In genomic region chr12:82625523-82625922, GRCh38 we compare ENCODE assay signal across 20 cellular contexts.
DNase-seq lines count a peak whose midpoint lies in the region; ATAC-seq and TF ChIP-seq lines count a peak whose summit lies in the region.
"Had no signal": no experiment of that assay in that cellular context is flagged by ENCODE, and none has a peak within 500 bp of the region (broad histone marks: within the 10 kb centered on the region; RNA-seq: fewer than 3 reads in every experiment).

No MANE protein-coding gene starts in this region.

- no peak overlapping the region for H3K27ac Mint-ChIP-seq in Caco-2 (ENCODE audit: unreplicated experiment)
- H3K27ac Mint-ChIP-seq: activated naive CD8-positive, alpha-beta T cell treated with anti-CD3 and anti-CD28 coated beads for 36 hours; activated T-helper 1 cell treated with anti-CD3 and anti-CD28 coated beads, Interleukin-12 subunit alpha, Interleukin-12 subunit beta, Interleukin-2, Interleukin-4 antibody, amounts not matched to agents 30 ng/mL and 10 ng/mL and 1 ng/mL, durations not matched to agents 14 hours and 24 hours and 36 hours; progenitor cell of endocrine pancreas; T-helper 2 cell treated with Interferon-gamma antibody and Interleukin-4, amounts not matched to agents 5 μg/mL and 100 μg/mL, for 36 hours had no signal

- no peaks in the 10 kb centered on the region for H3K4me1 Mint-ChIP-seq in Caco-2 (ENCODE audit: low read depth, unreplicated experiment)
- H3K4me1 Mint-ChIP-seq: activated naive CD8-positive, alpha-beta T cell treated with anti-CD3 and anti-CD28 coated beads for 36 hours had no signal

- peaks cover 5% of the 10 kb centered on the region for H3K27me3 Mint-ChIP-seq in Caco-2 (ENCODE audit: insufficient read depth, unreplicated experiment)
- H3K27me3 Mint-ChIP-seq: activated naive CD8-positive, alpha-beta T cell treated with anti-CD3 and anti-CD28 coated beads for 36 hours had no signal

- intact Hi-C loops in dorsolateral prefrontal cortex (cut with DNase I): loop anchor here (2.0 to 10.0 kb wide), 3 partner anchors 98 to 267 kb away; partner anchors contain the start of genes CCDC59 (in 1 of the 2) and METTL25 (in 1 of the 2)
- intact Hi-C loops in Caco-2 (cut with micrococcal nuclease; ENCODE audit: unreplicated experiment): loop anchor here (5.0 kb wide), 1 partner anchor 983 kb away; no protein-coding TSS in a partner anchor

- no peaks in the 10 kb centered on the region for H3K4me1 ChIP-seq in Caco-2
- H3K4me1 ChIP-seq: breast epithelium, gastrocnemius medialis, left ventricle myocardium inferior, SJSA1, suprapubic skin had no signal

- POLR2A ChIA-PET in Caco-2 (lab: Charles Lee): no interaction called here

- H3K27ac ChIP-seq in dorsolateral prefrontal cortex: peak overlapping the region in 58 of 59 donors; percentile 63 to 98 (median 90)
- H3K27ac ChIP-seq: breast epithelium, gastrocnemius medialis, left ventricle myocardium inferior, SJSA1, suprapubic skin had no signal

- BruUV-seq in Caco-2 (replicated peaks; lab: Mats Ljungman, UMichigan): no TSS peak

- H3K27me3 ChIP-seq in dorsolateral prefrontal cortex (no peaks in the 10 kb centered on the region), Caco-2 (replicated peaks; ENCODE audit: control insufficient read depth, insufficient read depth, low read length) (no peaks in the 10 kb centered on the region)
- H3K27me3 ChIP-seq: breast epithelium, gastrocnemius medialis, SJSA1, suprapubic skin had no signal

- H3K4me3 Mint-ChIP-seq in Caco-2 (ENCODE audit: unreplicated experiment): no peak overlapping the region
- H3K4me3 Mint-ChIP-seq: activated naive CD8-positive, alpha-beta T cell treated with anti-CD3 and anti-CD28 coated beads for 36 hours; activated T-helper 1 cell treated with anti-CD3 and anti-CD28 coated beads, Interleukin-12 subunit alpha, Interleukin-12 subunit beta, Interleukin-2, Interleukin-4 antibody, amounts not matched to agents 30 ng/mL and 10 ng/mL and 1 ng/mL, durations not matched to agents 14 hours and 24 hours and 36 hours; T-helper 2 cell treated with Interferon-gamma antibody and Interleukin-4, amounts not matched to agents 5 μg/mL and 100 μg/mL, for 36 hours had no signal

- H3K36me3 Mint-ChIP-seq in Caco-2 (ENCODE audit: insufficient read depth, unreplicated experiment): peaks cover 6% of the 10 kb centered on the region
- H3K36me3 Mint-ChIP-seq: activated naive CD8-positive, alpha-beta T cell treated with anti-CD3 and anti-CD28 coated beads for 36 hours had no signal

- TF ChIP-seq CTCF in dorsolateral prefrontal cortex (IDR thresholded peaks at IDR 0.05 in 54 of 56, conservative IDR thresholded peaks at IDR 0.05 in 2 of 56; ENCODE audit: low read depth in 1 of 56, partially characterized antibody in 56 of 56) (peak in 15 of 56 donors; percentile 2 to 45 (median 19)), Caco-2 (IDR thresholded peaks at IDR 0.05; ENCODE audit: insufficient read depth in 1 of 2, low read depth in 1 of 2, low read length in 1 of 2, severe bottlenecking in 1 of 2, unreplicated experiment in 1 of 2) (no peak)

- no peaks in the 10 kb centered on the region for H3K9me3 Mint-ChIP-seq in Caco-2 (ENCODE audit: unreplicated experiment)
- H3K9me3 Mint-ChIP-seq: activated naive CD8-positive, alpha-beta T cell treated with anti-CD3 and anti-CD28 coated beads for 36 hours; activated T-helper 1 cell treated with anti-CD3 and anti-CD28 coated beads, Interleukin-12 subunit alpha, Interleukin-12 subunit beta, Interleukin-2, Interleukin-4 antibody, amounts not matched to agents 30 ng/mL and 10 ng/mL and 1 ng/mL, durations not matched to agents 14 hours and 24 hours and 36 hours; T-helper 2 cell treated with Interferon-gamma antibody and Interleukin-4, amounts not matched to agents 5 μg/mL and 100 μg/mL, for 36 hours had no signal

- CTCF ChIA-PET in Caco-2 (lab: Charles Lee): no interaction called here

- H3K36me3 ChIP-seq in Caco-2 (ENCODE audit: control insufficient read depth, insufficient read depth, low read length): no peaks in the 10 kb centered on the region
- H3K36me3 ChIP-seq: breast epithelium, gastrocnemius medialis, left ventricle myocardium inferior, SJSA1, suprapubic skin had no signal

- no peaks in the 10 kb centered on the region for H3K9me3 ChIP-seq in Caco-2
- H3K9me3 ChIP-seq: breast epithelium, gastrocnemius medialis, SJSA1, suprapubic skin had no signal

- DNase-seq in ELF-1 (ENCODE audit: low read depth, low spot score) (peak; percentile 23), NCI-H345 (lab: John Stamatoyannopoulos, UW) (peak; percentile 59), dorsolateral prefrontal cortex (peak in 9 of 10 donors; percentile 26 to 87 (median 67)), middle frontal gyrus (ENCODE audit: extremely low spot score, low spot score) (peak; percentile 66), Caco-2 (no peak), HUDEP-2 (lab: John Stamatoyannopoulos, UW; ENCODE audit: unreplicated experiment in 76 of 76) (no peak)
- DNase-seq: activated naive CD8-positive, alpha-beta T cell treated with anti-CD3 and anti-CD28 coated beads for 36 hours; dermis blood vessel endothelial cell; gastrocnemius medialis; left ventricle myocardium inferior; NCI-H526 treated with DMSO at 0.1 percent for 48 hours had no signal

- ATAC-seq in GM21825 (IDR thresholded peaks at IDR 0.05; ENCODE audit: unreplicated experiment): no peak
- no peak for ATAC-seq in GM21367 (IDR thresholded peaks at IDR 0.05; ENCODE audit: unreplicated experiment)
- ATAC-seq: activated CD4-positive, CD25-positive, alpha-beta regulatory T cell treated with anti-CD3 and anti-CD28 coated beads, Interleukin-2, amount 50 U/mL, for 24 hours; gastrocnemius medialis had no signal

- H3K4me3 ChIP-seq in dorsolateral prefrontal cortex (peak overlapping the region in 18 of 59 donors; percentile 0 to 47 (median 23)), Caco-2 (ENCODE audit: low read depth, low read length) (no peak overlapping the region)
- H3K4me3 ChIP-seq: breast epithelium, gastrocnemius medialis, left ventricle myocardium inferior, SJSA1, suprapubic skin had no signal

Comparison
In these comparisons a context has a peak if more than half of its experiments do, and no peak if none do; other contexts are left out.
1. DNase-seq: peak in ELF-1 (single experiment), NCI-H345 (single experiment), dorsolateral prefrontal cortex (9 of 10) and middle frontal gyrus (single experiment); none in Caco-2 (0 of 2) and HUDEP-2 (0 of 76).